ENCODE assay signal across 20 cellular contexts in the genomic region with DNA sequence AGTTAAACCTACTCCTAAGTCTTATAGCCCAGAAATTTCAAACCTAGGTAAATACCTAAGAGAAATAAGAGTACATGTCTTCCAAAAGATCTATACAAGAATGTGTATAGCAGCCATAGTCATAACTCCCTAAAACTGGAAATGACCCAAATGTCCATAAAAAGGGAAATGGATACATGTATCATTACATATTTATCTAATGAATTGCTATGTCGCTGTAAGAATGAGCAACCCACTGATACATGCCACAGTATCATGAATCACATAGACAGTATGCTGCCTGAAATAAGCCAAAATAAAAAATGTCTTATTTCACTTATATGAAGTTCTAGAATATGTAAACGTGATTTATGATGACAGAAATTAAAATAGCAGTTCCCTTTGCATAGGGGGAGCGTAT.
DNase-seq lines count a peak whose midpoint lies in the region; ATAC-seq and TF ChIP-seq lines count a peak whose summit lies in the region.
"Had no signal": no experiment of that assay in that cellular context is flagged by ENCODE, and none has a peak within 500 bp of the region (broad histone marks: within the 10 kb centered on the region; RNA-seq: fewer than 3 reads in every experiment).

No MANE protein-coding gene starts in this region.

- DNase-seq in AG08396 (ENCODE audit: low spot score) (peak; percentile 4), LHCN-M2 (ENCODE audit: low read depth) (peak; percentile 54), brain microvascular endothelial cell (peak; percentile 18), foreskin keratinocyte (peak; percentile 54 to 84), epidermal melanocyte (ENCODE audit: insufficient read length, low spot score) (no peak), NCI-H1930 (lab: John Stamatoyannopoulos, UW) (no peak), NCI-H1105 treated with DMSO at 0.1 percent for 48 hours (lab: John Stamatoyannopoulos, UW) (no peak), globus pallidus (ENCODE audit: low spot score) (no peak)
- DNase-seq: COR-L47, DMS53, NCI-H1436 treated with DMSO at 0.1 percent for 48 hours, NCI-H2081, NCI-H510A treated with DMSO at 0.1 percent for 48 hours, SHP77 treated with DMSO at 0.1 percent for 48 hours had no signal

- H3K27ac ChIP-seq in brain microvascular endothelial cell (no peak overlapping the region), foreskin keratinocyte (no peak overlapping the region)
- H3K27ac ChIP-seq: HL-60 had no signal

- H3K4me1 ChIP-seq in foreskin keratinocyte = peaks cover 13% of the 10 kb centered on the region

- no peaks in the 10 kb centered on the region for H3K36me3 ChIP-seq in brain microvascular endothelial cell (replicated peaks)

- peak; percentile 91 for ATAC-seq in foreskin keratinocyte
- ATAC-seq: GM12878, GM23338, HCT116, Panc1, SK-N-SH treated with all-trans-retinoic acid at 6 μM for 48 hours had no signal

- TF ChIP-seq CTCF in brain microvascular endothelial cell (IDR thresholded peaks at IDR 0.05; ENCODE audit: low read depth, low read length, missing control alignments) (no peak), foreskin keratinocyte (conservative IDR thresholded peaks at IDR 0.05) (no peak)

- H3K4me3 ChIP-seq in brain microvascular endothelial cell (ENCODE audit: low read depth, low read length) = no peak overlapping the region
- H3K4me3 ChIP-seq: GM12878, GM23338 had no signal

- H3K27me3 ChIP-seq in brain microvascular endothelial cell (replicated peaks) = no peaks in the 10 kb centered on the region
- H3K27me3 ChIP-seq in foreskin keratinocyte = no peaks in the 10 kb centered on the region

- in situ Hi-C loops in brain microvascular endothelial cell (cut with HindIII; ENCODE audit: low pct_ligation_motif_present, low sequenced_read_pairs) = no loop called here

Comparison
In these comparisons a context has a peak if more than half of its experiments do, and no peak if none do; other contexts are left out.
1. DNase-seq: peak in AG08396 (single experiment), LHCN-M2 (single experiment), brain microvascular endothelial cell (single experiment) and foreskin keratinocyte (2 of 2); none in epidermal melanocyte (single experiment), NCI-H1930 (0 of 2), NCI-H1105 treated with DMSO at 0.1 percent for 48 hours (single experiment) and globus pallidus (single experiment).